8 cellular contexts compared by ENCODE assay signal in genomic region chr22:41094036-41094435, GRCh38. TPM values are rescaled to one million over a fixed set of nuclear protein-coding genes. Genes with fewer than 3 reads are reported as not detected.
DNase-seq lines count a peak whose midpoint lies in the region; ATAC-seq, FAIRE-seq and TF ChIP-seq lines count a peak whose summit lies in the region.

No MANE protein-coding gene starts in this region.

- H3K4me1 ChIP-seq in Peyer's patch, result peaks cover 0 to 37% (median 8%) of the 10 kb centered on the region in 4 donors
- peaks cover 5 to 13% of the 10 kb centered on the region in 2 donors for H3K4me1 ChIP-seq in naive thymus-derived CD4-positive, alpha-beta T cell (ENCODE audit: control insufficient read depth in 2 of 2, insufficient read depth in 2 of 2, low read length in 2 of 2)

- peak overlapping the region in 2 of 4 donors; percentile 53 to 100 for H3K27ac ChIP-seq in Peyer's patch
- peak overlapping the region in 23 of 59 donors; percentile 11 to 100 (median 99) for H3K27ac ChIP-seq in dorsolateral prefrontal cortex
- peak overlapping the region; percentile 99 for H3K27ac ChIP-seq in naive thymus-derived CD4-positive, alpha-beta T cell (ENCODE audit: low read depth, low read length)

- ATAC-seq in naive thymus-derived CD4-positive, alpha-beta T cell, result no peak
- no peak for ATAC-seq in HG03442 (IDR thresholded peaks at IDR 0.05; ENCODE audit: unreplicated experiment)

- peaks cover 0 to 6% (median 0%) of the 10 kb centered on the region in 11 donors for H3K9me3 Mint-ChIP-seq in naive thymus-derived CD4-positive, alpha-beta T cell

- peak overlapping the region; percentile 34 to 99 (median 96) for H3K27ac Mint-ChIP-seq in naive thymus-derived CD4-positive, alpha-beta T cell

- H3K27me3 Mint-ChIP-seq in naive thymus-derived CD4-positive, alpha-beta T cell, result peaks cover 0 to 2% (median 0%) of the 10 kb centered on the region in 5 donors

- H3K36me3 Mint-ChIP-seq in naive thymus-derived CD4-positive, alpha-beta T cell, result peaks cover 3 to 21% (median 4%) of the 10 kb centered on the region in 5 donors

- intact Hi-C loops in dorsolateral prefrontal cortex (cut with DNase I), result loop anchor here (5.0 to 10.0 kb wide), 6 partner anchors 72 to 421 kb away; partner anchors contain the start of genes L3MBTL2 (in 1 of the 2), RANGAP1 (in 1 of the 2) and ZC3H7B (in 1 of the 2)
- intact Hi-C loops in naive thymus-derived CD4-positive, alpha-beta T cell (cut with micrococcal nuclease), result loop anchor here (5.0 to 10.0 kb wide), 6 partner anchors 38 to 981 kb away; partner anchors contain the start of genes CENPM (in 1 of the 2), NAGA (in 1 of the 2), PHETA2 (in 1 of the 2) and SLC25A17 (in 1 of the 2)

- peak overlapping the region; percentile 91 to 100 (median 98) for H3K4me3 Mint-ChIP-seq in naive thymus-derived CD4-positive, alpha-beta T cell

- POLR2A ChIA-PET in naive thymus-derived CD4-positive, alpha-beta T cell (lab: Charles Lee), result interaction anchor here (0.9 to 6.0 kb wide), 11 partner anchors 12 to 1050 kb away, joined by 3 to 109 read pairs (median 4); partner anchors contain the start of genes ACO2, PHF5A and RBX1

- H3K27me3 ChIP-seq in Peyer's patch (no peaks in the 10 kb centered on the region), dorsolateral prefrontal cortex (no peaks in the 10 kb centered on the region)
- H3K27me3 ChIP-seq in naive thymus-derived CD4-positive, alpha-beta T cell (ENCODE audit: control insufficient read depth in 2 of 2, insufficient read depth in 2 of 2, low read length in 2 of 2), result no peaks in the 10 kb centered on the region

- H3K4me1 Mint-ChIP-seq in naive thymus-derived CD4-positive, alpha-beta T cell, result peaks cover 44 to 60% (median 47%) of the 10 kb centered on the region in 7 donors

- no peaks in the 10 kb centered on the region for H3K36me3 ChIP-seq in Peyer's patch
- H3K36me3 ChIP-seq in naive thymus-derived CD4-positive, alpha-beta T cell (ENCODE audit: control insufficient read depth in 2 of 3, insufficient read depth in 3 of 3, low read length in 3 of 3), result peaks cover 0 to 13% (median 0%) of the 10 kb centered on the region in 3 experiments

- no peak for DNase-seq in AG09309 (ENCODE audit: low read depth)
- no peak for DNase-seq in GM12891 (ENCODE audit: insufficient read length, low spot score)
- DNase-seq in Peyer's patch, result peak in 1 of 3 donors; percentile 60
- DNase-seq in dorsolateral prefrontal cortex, result no peak
- DNase-seq in naive thymus-derived CD4-positive, alpha-beta T cell, result no peak
- no peak for DNase-seq in germinal center (ENCODE audit: low spot score)
- DNase-seq in HPDE6-E6E7 (ENCODE audit: extremely low spot score), result no peak

- peak; percentile 56 for FAIRE-seq in GM12891 (lab: Jason Lieb, UNC)

- H3K4me3 ChIP-seq in AG09309 (ENCODE audit: control insufficient read depth, low read depth, low read length) (peak overlapping the region; percentile 77), Peyer's patch (peak overlapping the region; percentile 84 to 95 (median 92)), dorsolateral prefrontal cortex (peak overlapping the region; percentile 63 to 99 (median 92))
- H3K4me3 ChIP-seq in naive thymus-derived CD4-positive, alpha-beta T cell (ENCODE audit: low read length), result peak overlapping the region; percentile 76

- H3K9me3 ChIP-seq in Peyer's patch, result no peaks in the 10 kb centered on the region
- no peaks in the 10 kb centered on the region for H3K9me3 ChIP-seq in naive thymus-derived CD4-positive, alpha-beta T cell (ENCODE audit: control insufficient read depth in 2 of 3, low read length in 3 of 3)

- TF ChIP-seq CTCF in AG09309 (IDR thresholded peaks at IDR 0.05; ENCODE audit: control insufficient read depth, insufficient read depth, low read depth, low read length, missing control alignments) (no peak), Peyer's patch (IDR thresholded peaks at IDR 0.05) (no peak), dorsolateral prefrontal cortex (IDR thresholded peaks at IDR 0.05 in 54 of 56, conservative IDR thresholded peaks at IDR 0.05 in 2 of 56; ENCODE audit: low read depth in 1 of 56, partially characterized antibody in 56 of 56) (no peak)

- TF ChIP-seq POLR2A in GM12891 (IDR thresholded peaks at IDR 0.05; ENCODE audit: low read depth, low read length), result no peak
- TF ChIP-seq POLR2A in Peyer's patch (IDR thresholded peaks at IDR 0.05), result peak in 1 of 2 donors; percentile 16

- CTCF ChIA-PET in naive thymus-derived CD4-positive, alpha-beta T cell (lab: Charles Lee), result interaction anchor here (0.6 to 1.2 kb wide), 2 partner anchors 11 to 171 kb away, joined by 3 to 4 read pairs; no protein-coding TSS in a partner anchor

TF ChIP-seq in GM12891, 5 proteins besides CTCF, POLR2A, EP300 and RAD21:
- TF ChIP-seq SPI1 (IDR thresholded peaks at IDR 0.05; ENCODE audit: low read depth, low read length) (no peak), POLR2AphosphoS5 (IDR thresholded peaks at IDR 0.05; ENCODE audit: low read depth, low read length) (no peak), POU2F2 (IDR thresholded peaks at IDR 0.05; ENCODE audit: low read depth, low read length) (no peak), PAX5 (IDR thresholded peaks at IDR 0.05; ENCODE audit: insufficient read depth, low read length, severe bottlenecking) (no peak), TAF1 (IDR thresholded peaks at IDR 0.05; ENCODE audit: low read depth, low read length) (no peak)

RNA-seq across cellular contexts. Expression of gene EP300, which starts 1.6 kb away (rescaled TPM):
- 15.4 TPM for polyA plus RNA-seq in GM12891 (2012; ENCODE audit: low read depth, missing spikeins)
- 100 to 1,000 TPM; 142 to 155 (median 149) TPM for total RNA-seq in Peyer's patch
- total RNA-seq in dorsolateral prefrontal cortex, result 100 to 1,000 TPM in 9 of 120 experiments, 10 to 100 TPM in 111; 54.8 to 135 (median 82.7) TPM
- 100 to 1,000 TPM in 4 of 5 experiments, 10 to 100 TPM in 1; 89.3 to 155 (median 117) TPM for total RNA-seq in naive thymus-derived CD4-positive, alpha-beta T cell
- polyA plus RNA-seq in naive thymus-derived CD4-positive, alpha-beta T cell, result 10 to 100 TPM; 13.3 to 19.5 TPM
